8 cellular contexts compared by ENCODE assay signal in the genomic region with DNA sequence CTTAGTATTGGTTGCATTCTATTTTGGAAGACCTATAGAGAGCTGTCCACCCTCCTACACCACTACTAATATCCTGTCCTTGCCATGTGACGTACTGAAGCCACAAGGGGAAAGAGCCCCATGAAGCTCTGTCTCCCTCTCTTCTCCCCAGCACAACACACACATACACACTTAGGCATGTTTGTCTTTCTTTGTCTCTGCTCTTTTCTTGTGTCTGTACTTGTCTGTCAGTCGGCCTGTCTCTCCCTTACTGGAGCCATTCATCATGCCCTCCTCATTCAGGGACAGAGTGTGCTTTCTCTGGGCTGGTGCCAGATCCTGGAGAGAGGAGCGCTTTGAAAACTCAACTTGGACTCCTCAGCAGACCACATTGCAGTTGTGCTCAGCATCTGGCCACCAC. TPM values are rescaled to one million over a fixed set of nuclear protein-coding genes. Genes with fewer than 3 reads are reported as not detected.
DNase-seq lines count a peak whose midpoint lies in the region; ATAC-seq and TF ChIP-seq lines count a peak whose summit lies in the region.
"Had no signal": no experiment of that assay in that cellular context is flagged by ENCODE, and none has a peak within 500 bp of the region (broad histone marks: within the 10 kb centered on the region; RNA-seq: fewer than 3 reads in every experiment).

No MANE protein-coding gene starts in this region.

- peaks cover 37% of the 10 kb centered on the region for H3K4me1 ChIP-seq in hepatocyte (ENCODE audit: insufficient read depth)

- H3K4me2 ChIP-seq in hepatocyte: peak overlapping the region; percentile 4

- no peak for TF ChIP-seq CTCF in NB4 (IDR thresholded peaks at IDR 0.05; ENCODE audit: low read depth, low read length)
- no peak for TF ChIP-seq CTCF in astrocyte of the cerebellum (IDR thresholded peaks at IDR 0.05; ENCODE audit: low read depth, low read length, missing control alignments)
- TF ChIP-seq CTCF in hepatocyte (IDR thresholded peaks at IDR 0.05; ENCODE audit: poor library complexity): no peak

- H3K27me3 ChIP-seq in hepatocyte: no peaks in the 10 kb centered on the region

- peak overlapping the region; percentile 49 for H3K27ac ChIP-seq in hepatocyte

- DNase-seq in NB4 (ENCODE audit: low read depth): peak; percentile 47
- DNase-seq in astrocyte of the cerebellum (ENCODE audit: low read depth): peak; percentile 38
- no peak for DNase-seq in hepatocyte (ENCODE audit: low spot score)
- peak; percentile 48 for DNase-seq in stromal cell of bone marrow (ENCODE audit: low read depth)
- DNase-seq: NCI-H748 treated with DMSO at 0.1 percent for 48 hours had no signal

- no peaks in the 10 kb centered on the region for H3K9me3 ChIP-seq in hepatocyte (ENCODE audit: low read depth)

- WGBS in hepatocyte (ENCODE audit: low lambda C conversion rate, missing lambda C conversion rate): 79% methylated on average over 3 of the region's 3 CpGs

- ATAC-seq in HG02759 (IDR thresholded peaks at IDR 0.05; ENCODE audit: unreplicated experiment): no peak
- no peak for ATAC-seq in GM19397 (IDR thresholded peaks at IDR 0.05; ENCODE audit: unreplicated experiment)
- no peak for ATAC-seq in HG02588 (IDR thresholded peaks at IDR 0.05; ENCODE audit: unreplicated experiment)

- H2AFZ ChIP-seq in hepatocyte: no peak overlapping the region

- no peak for TF ChIP-seq POLR2A in NB4 (IDR thresholded peaks at IDR 0.05; ENCODE audit: extremely low read depth, insufficient read length)

- H3K36me3 ChIP-seq in hepatocyte (replicated peaks; ENCODE audit: insufficient read depth, low read depth): no peaks in the 10 kb centered on the region

- H3K4me3 ChIP-seq in NB4 (ENCODE audit: low read depth, low read length) (no peak overlapping the region), astrocyte of the cerebellum (ENCODE audit: low read depth, low read length) (no peak overlapping the region), hepatocyte (no peak overlapping the region)

- no peaks in the 10 kb centered on the region for H4K20me1 ChIP-seq in hepatocyte (ENCODE audit: insufficient read depth, poor library complexity, severe bottlenecking)

- peaks cover 63% of the 10 kb centered on the region for H3K79me2 ChIP-seq in hepatocyte

- in situ Hi-C loops in astrocyte of the cerebellum (cut with HindIII; ENCODE audit: low sequenced_read_pairs): no loop called here

- H3K9me2 ChIP-seq in hepatocyte (replicated peaks; ENCODE audit: insufficient read depth): no peaks in the 10 kb centered on the region

RNA-seq across cellular contexts. Expression of a gene that starts 47.6 kb away (rescaled TPM):
- total RNA-seq in hepatocyte: 99.6 and 101 TPM in 2 replicates
- polyA plus RNA-seq in hepatocyte: 104 and 111 TPM in 2 replicates
